In the genomic region with DNA sequence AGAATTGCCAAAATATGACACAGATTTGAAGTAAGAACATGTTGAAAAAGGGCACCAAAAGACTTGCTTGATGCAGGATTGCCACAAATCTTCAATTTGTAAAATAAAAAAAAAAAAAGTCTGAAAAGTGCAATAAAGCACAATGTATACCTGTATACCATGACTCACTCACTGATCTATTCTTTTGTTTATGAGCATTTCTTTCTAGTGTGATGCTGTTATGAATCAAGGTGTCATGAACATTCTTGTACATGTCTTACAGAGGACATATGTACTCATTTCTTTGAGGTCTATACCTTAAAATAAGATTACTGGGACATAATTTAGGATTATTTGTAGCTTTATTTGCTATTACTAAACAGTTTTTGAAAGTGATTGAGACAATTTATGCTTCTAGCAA, we compare ENCODE assay signal across 7 cellular contexts.
"Had no signal": no experiment of that assay in that cellular context is flagged by ENCODE, and none has a peak within 500 bp of the region (broad histone marks: within the 10 kb centered on the region; RNA-seq: fewer than 3 reads in every experiment).

No MANE protein-coding gene starts in this region.

- ATAC-seq: GM12878 had no signal

- H3K4me3 ChIP-seq: GM12878 had no signal

- FAIRE-seq: GM12878, GM12891, GM12892, GM18507, GM19239 had no signal

- DNase-seq: GDM1, GF-D8 had no signal
